Comparison of ENCODE assay signal across 1 cellular context in the genomic region with DNA sequence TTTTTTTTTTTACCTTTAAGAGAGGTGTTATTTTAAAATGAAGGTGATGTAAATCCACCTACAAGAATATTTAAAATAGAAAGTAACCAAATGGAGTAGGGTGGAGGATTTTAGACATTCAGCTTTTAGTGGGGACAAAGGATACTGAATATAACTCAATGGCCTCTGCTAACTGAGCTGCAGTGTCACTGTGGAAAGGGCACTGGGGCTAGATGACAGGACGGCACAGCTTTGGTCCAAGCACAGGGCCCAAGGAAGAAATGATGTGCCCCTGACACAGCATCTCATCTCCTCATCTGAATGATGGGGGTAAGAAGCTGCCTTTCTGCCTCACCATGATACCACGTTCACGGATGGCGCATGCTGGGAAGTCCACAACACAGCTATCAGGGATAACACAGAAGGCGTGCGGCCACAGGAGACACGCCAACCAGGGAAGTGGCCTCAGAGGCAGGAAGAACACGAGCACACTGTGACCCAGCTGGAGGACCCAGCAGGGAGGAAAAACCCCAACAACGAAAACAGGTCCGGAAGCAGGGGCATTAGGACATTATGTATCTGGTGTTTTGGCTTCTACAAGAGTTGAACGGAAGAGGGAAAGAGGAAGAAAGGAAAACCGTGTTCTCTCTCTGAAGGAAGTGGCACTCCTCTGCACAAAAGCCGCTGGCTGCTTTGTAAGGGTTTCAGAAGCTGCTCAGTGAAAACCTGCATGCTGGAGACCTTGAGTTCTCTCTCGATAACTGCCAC.
TF ChIP-seq lines count a peak whose summit lies in the region.

No MANE protein-coding gene starts in this region.

TF ChIP-seq in SK-N-SH, 30 proteins besides CTCF, POLR2A, EP300 and RAD21 (continued from another document):
- TF ChIP-seq, protein P1, sequence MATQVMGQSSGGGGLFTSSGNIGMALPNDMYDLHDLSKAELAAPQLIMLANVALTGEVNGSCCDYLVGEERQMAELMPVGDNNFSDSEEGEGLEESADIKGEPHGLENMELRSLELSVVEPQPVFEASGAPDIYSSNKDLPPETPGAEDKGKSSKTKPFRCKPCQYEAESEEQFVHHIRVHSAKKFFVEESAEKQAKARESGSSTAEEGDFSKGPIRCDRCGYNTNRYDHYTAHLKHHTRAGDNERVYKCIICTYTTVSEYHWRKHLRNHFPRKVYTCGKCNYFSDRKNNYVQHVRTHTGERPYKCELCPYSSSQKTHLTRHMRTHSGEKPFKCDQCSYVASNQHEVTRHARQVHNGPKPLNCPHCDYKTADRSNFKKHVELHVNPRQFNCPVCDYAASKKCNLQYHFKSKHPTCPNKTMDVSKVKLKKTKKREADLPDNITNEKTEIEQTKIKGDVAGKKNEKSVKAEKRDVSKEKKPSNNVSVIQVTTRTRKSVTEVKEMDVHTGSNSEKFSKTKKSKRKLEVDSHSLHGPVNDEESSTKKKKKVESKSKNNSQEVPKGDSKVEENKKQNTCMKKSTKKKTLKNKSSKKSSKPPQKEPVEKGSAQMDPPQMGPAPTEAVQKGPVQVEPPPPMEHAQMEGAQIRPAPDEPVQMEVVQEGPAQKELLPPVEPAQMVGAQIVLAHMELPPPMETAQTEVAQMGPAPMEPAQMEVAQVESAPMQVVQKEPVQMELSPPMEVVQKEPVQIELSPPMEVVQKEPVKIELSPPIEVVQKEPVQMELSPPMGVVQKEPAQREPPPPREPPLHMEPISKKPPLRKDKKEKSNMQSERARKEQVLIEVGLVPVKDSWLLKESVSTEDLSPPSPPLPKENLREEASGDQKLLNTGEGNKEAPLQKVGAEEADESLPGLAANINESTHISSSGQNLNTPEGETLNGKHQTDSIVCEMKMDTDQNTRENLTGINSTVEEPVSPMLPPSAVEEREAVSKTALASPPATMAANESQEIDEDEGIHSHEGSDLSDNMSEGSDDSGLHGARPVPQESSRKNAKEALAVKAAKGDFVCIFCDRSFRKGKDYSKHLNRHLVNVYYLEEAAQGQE (IDR thresholded peaks at IDR 0.05; ENCODE audit: low read depth, low read length) = no peak
- TF ChIP-seq NFIC (IDR thresholded peaks at IDR 0.05; ENCODE audit: borderline replicate concordance) (no peak), GABPA (IDR thresholded peaks at IDR 0.05; ENCODE audit: low read depth) (no peak), SMC3 (IDR thresholded peaks at IDR 0.05; ENCODE audit: low read depth, low read length) (no peak)
